Comparison of ENCODE assay signal across 1 cellular context in the genomic region with DNA sequence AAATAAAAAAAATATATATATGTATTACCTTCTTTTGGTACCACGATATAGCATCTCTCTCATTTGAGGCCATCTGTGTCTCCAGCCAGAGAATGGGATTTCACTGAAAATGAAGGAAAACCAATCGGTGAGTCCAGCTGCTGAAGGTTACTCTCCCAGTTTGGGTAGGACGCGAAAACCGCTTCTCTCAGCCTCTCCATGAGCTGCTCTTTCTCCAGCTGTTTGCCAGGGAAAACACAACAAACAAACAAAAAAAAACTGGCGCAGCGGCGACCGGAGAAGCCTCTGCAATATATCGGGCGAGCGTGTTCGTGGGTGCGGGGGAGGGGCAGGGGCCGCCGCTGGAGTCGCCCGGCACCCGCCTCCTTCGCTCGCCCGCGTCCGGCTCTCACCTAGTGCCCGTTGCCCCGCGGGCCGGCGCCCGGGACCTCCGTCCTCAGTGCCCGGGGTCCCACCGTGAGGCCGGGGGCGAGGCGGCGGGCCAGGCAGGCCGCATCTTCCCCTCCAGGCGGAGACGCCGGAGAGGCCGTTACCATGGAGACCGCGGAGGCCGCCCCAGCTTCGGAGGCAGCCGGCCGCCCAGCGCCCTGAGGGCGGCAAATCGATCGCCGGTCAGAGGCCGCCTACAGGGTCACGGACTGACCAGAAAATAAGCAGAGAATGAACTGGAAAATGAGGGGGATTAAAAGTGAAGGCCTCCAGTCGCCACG.
TF ChIP-seq lines count a peak whose summit lies in the region.

No MANE protein-coding gene starts in this region.

TF ChIP-seq in HepG2, 621 proteins besides CTCF, POLR2A, EP300 and RAD21 (continued from another document):
- TF ChIP-seq, protein P1, sequence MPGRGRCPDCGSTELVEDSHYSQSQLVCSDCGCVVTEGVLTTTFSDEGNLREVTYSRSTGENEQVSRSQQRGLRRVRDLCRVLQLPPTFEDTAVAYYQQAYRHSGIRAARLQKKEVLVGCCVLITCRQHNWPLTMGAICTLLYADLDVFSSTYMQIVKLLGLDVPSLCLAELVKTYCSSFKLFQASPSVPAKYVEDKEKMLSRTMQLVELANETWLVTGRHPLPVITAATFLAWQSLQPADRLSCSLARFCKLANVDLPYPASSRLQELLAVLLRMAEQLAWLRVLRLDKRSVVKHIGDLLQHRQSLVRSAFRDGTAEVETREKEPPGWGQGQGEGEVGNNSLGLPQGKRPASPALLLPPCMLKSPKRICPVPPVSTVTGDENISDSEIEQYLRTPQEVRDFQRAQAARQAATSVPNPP (CRISPR knock-in tag; IDR thresholded peaks at IDR 0.05): peak; percentile 7; the same call in 1 of the 2 replicates
- TF ChIP-seq RORA (CRISPR knock-in tag; IDR thresholded peaks at IDR 0.05) (no peak), NONO (IDR thresholded peaks at IDR 0.05) (no peak), NONO (CRISPR knock-in tag; conservative IDR thresholded peaks at IDR 0.05) (peak; percentile 49; the same call in 1 of the 2 replicates), ONECUT2 (CRISPR knock-in tag; IDR thresholded peaks at IDR 0.05) (peak; percentile 92)
- TF ChIP-seq, protein P2, sequence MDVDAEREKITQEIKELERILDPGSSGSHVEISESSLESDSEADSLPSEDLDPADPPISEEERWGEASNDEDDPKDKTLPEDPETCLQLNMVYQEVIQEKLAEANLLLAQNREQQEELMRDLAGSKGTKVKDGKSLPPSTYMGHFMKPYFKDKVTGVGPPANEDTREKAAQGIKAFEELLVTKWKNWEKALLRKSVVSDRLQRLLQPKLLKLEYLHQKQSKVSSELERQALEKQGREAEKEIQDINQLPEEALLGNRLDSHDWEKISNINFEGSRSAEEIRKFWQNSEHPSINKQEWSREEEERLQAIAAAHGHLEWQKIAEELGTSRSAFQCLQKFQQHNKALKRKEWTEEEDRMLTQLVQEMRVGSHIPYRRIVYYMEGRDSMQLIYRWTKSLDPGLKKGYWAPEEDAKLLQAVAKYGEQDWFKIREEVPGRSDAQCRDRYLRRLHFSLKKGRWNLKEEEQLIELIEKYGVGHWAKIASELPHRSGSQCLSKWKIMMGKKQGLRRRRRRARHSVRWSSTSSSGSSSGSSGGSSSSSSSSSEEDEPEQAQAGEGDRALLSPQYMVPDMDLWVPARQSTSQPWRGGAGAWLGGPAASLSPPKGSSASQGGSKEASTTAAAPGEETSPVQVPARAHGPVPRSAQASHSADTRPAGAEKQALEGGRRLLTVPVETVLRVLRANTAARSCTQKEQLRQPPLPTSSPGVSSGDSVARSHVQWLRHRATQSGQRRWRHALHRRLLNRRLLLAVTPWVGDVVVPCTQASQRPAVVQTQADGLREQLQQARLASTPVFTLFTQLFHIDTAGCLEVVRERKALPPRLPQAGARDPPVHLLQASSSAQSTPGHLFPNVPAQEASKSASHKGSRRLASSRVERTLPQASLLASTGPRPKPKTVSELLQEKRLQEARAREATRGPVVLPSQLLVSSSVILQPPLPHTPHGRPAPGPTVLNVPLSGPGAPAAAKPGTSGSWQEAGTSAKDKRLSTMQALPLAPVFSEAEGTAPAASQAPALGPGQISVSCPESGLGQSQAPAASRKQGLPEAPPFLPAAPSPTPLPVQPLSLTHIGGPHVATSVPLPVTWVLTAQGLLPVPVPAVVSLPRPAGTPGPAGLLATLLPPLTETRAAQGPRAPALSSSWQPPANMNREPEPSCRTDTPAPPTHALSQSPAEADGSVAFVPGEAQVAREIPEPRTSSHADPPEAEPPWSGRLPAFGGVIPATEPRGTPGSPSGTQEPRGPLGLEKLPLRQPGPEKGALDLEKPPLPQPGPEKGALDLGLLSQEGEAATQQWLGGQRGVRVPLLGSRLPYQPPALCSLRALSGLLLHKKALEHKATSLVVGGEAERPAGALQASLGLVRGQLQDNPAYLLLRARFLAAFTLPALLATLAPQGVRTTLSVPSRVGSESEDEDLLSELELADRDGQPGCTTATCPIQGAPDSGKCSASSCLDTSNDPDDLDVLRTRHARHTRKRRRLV (CRISPR knock-in tag; IDR thresholded peaks at IDR 0.05): no peak
- TF ChIP-seq, protein P3, sequence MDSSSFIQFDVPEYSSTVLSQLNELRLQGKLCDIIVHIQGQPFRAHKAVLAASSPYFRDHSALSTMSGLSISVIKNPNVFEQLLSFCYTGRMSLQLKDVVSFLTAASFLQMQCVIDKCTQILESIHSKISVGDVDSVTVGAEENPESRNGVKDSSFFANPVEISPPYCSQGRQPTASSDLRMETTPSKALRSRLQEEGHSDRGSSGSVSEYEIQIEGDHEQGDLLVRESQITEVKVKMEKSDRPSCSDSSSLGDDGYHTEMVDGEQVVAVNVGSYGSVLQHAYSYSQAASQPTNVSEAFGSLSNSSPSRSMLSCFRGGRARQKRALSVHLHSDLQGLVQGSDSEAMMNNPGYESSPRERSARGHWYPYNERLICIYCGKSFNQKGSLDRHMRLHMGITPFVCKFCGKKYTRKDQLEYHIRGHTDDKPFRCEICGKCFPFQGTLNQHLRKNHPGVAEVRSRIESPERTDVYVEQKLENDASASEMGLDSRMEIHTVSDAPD (CRISPR knock-in tag; IDR thresholded peaks at IDR 0.05): 0 out of 2 replicates have a peak, but pooled peaks have one; percentile 13
- TF ChIP-seq, protein P4, sequence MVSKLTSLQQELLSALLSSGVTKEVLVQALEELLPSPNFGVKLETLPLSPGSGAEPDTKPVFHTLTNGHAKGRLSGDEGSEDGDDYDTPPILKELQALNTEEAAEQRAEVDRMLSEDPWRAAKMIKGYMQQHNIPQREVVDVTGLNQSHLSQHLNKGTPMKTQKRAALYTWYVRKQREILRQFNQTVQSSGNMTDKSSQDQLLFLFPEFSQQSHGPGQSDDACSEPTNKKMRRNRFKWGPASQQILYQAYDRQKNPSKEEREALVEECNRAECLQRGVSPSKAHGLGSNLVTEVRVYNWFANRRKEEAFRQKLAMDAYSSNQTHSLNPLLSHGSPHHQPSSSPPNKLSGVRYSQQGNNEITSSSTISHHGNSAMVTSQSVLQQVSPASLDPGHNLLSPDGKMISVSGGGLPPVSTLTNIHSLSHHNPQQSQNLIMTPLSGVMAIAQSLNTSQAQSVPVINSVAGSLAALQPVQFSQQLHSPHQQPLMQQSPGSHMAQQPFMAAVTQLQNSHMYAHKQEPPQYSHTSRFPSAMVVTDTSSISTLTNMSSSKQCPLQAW (CRISPR knock-in tag; IDR thresholded peaks at IDR 0.05): no peak
